8 cellular contexts compared by ENCODE assay signal in genomic region chr5:82641362-82641988, GRCh38.
A peak's percentile ranks its signal among the peaks of the same experiment; 100 is the strongest.
DNase-seq lines count a peak whose midpoint lies in the region; ATAC-seq, FAIRE-seq and TF ChIP-seq lines count a peak whose summit lies in the region.

No MANE protein-coding gene starts in this region.

- H3K9me3 ChIP-seq in A549 (no peaks in the 10 kb centered on the region), SK-N-MC (ENCODE audit: low read depth, low read length) (no peaks in the 10 kb centered on the region), lower lobe of right lung (no peaks in the 10 kb centered on the region)

- ATAC-seq in A549 (peak; percentile 90 to 93), HG02610 (IDR thresholded peaks at IDR 0.05; ENCODE audit: unreplicated experiment) (peak; percentile 78), lower lobe of right lung (peak; percentile 90 to 91)

- peak; percentile 97 for FAIRE-seq in A549 (lab: Jason Lieb, UNC)

- H3K36me3 ChIP-seq in SK-N-MC (ENCODE audit: insufficient read depth, low read length) (no peaks in the 10 kb centered on the region), lower lobe of right lung (no peaks in the 10 kb centered on the region)

- no peak for TF ChIP-seq EP300 in A549 (IDR thresholded peaks at IDR 0.05)

- intact Hi-C loops in dorsolateral prefrontal cortex (cut with DNase I) (loop anchor here (5.0 to 10.0 kb wide), 6 partner anchors 151 to 926 kb away; partner anchors contain the start of gene VCAN (in 1 of the 2)), lower lobe of right lung (cut with DNase I) (no loop called here)

- DNase-seq in A549 (ENCODE audit: low read depth in 1 of 2, low spot score in 1 of 2) (peak; percentile 69 to 76), NCI-H1092 (lab: John Stamatoyannopoulos, UW) (peak; percentile 23), SK-N-MC (ENCODE audit: low read depth, low spot score) (peak; percentile 76), dorsolateral prefrontal cortex (peak in 7 of 10 donors; percentile 22 to 73 (median 47)), lower lobe of right lung (no peak), ureter (ENCODE audit: low spot score) (peak; percentile 88)

- H3K4me3 ChIP-seq in A549 (no peak overlapping the region), SK-N-MC (no peak overlapping the region), dorsolateral prefrontal cortex (peak overlapping the region in 16 of 59 donors; percentile 2 to 38 (median 22)), lower lobe of right lung (no peak overlapping the region)

- H3K9ac ChIP-seq in SK-N-MC (ENCODE audit: insufficient read length): no peak overlapping the region

- peak; percentile 78 to 85 for TF ChIP-seq RAD21 in A549 (conservative IDR thresholded peaks at IDR 0.05 in 1 of 2, IDR thresholded peaks at IDR 0.05 in 1 of 2)

- TF ChIP-seq CTCF in A549 (IDR thresholded peaks at IDR 0.05): peak; percentile 83
- peak; percentile 61 for TF ChIP-seq CTCF in GM12872 (IDR thresholded peaks at IDR 0.05; ENCODE audit: insufficient read depth, low read depth, low read length)
- TF ChIP-seq CTCF in dorsolateral prefrontal cortex (IDR thresholded peaks at IDR 0.05 in 54 of 56, conservative IDR thresholded peaks at IDR 0.05 in 2 of 56; ENCODE audit: low read depth in 1 of 56, partially characterized antibody in 56 of 56): peak; percentile 60 to 93 (median 77)
- peak; percentile 76 for TF ChIP-seq CTCF in lower lobe of right lung (IDR thresholded peaks at IDR 0.05)

- CTCF ChIA-PET in A549 (lab: Yijun Ruan, JAX): interaction anchor here (0.6 to 2.6 kb wide), 20 partner anchors 9 to 919 kb away, joined by 3 to 11 read pairs (median 3); no protein-coding TSS in a partner anchor

- no peak for TF ChIP-seq POLR2A in A549 (IDR thresholded peaks at IDR 0.05; ENCODE audit: low read length)

- WGBS in A549 (ENCODE audit: missing lambda C conversion rate): 28% methylated on average over 3 of the region's 3 CpGs

- POLR2A ChIA-PET in A549 (lab: Yijun Ruan, JAX): interaction anchor here (1.0 to 1.3 kb wide), 2 partner anchors 436 to 832 kb away, joined by 4 to 5 read pairs; partner anchors contain the start of genes TMEM167A and XRCC4

- H3K27ac ChIP-seq in A549: 0 out of 6 replicates have a peak overlapping the region, but pooled peaks of 1 of the 2 experiments have one; percentile 5
- H3K27ac ChIP-seq in SK-N-MC: no peak overlapping the region
- H3K27ac ChIP-seq in dorsolateral prefrontal cortex: peak overlapping the region in 43 of 59 donors; percentile 16 to 77 (median 58)
- no peak overlapping the region for H3K27ac ChIP-seq in lower lobe of right lung

- no peaks in the 10 kb centered on the region for H3K27me3 ChIP-seq in dorsolateral prefrontal cortex
- H3K27me3 ChIP-seq in lower lobe of right lung (ENCODE audit: low read depth): no peaks in the 10 kb centered on the region

- no peak overlapping the region for H3K4me2 ChIP-seq in A549

- H3K4me1 ChIP-seq in A549 (peaks cover 8% of the 10 kb centered on the region; the same call in 2 of the 3 replicates), lower lobe of right lung (peaks cover 19% of the 10 kb centered on the region)

TF ChIP-seq in A549, 52 proteins besides CTCF, POLR2A, EP300 and RAD21:
- TF ChIP-seq NFE2L2 (conservative IDR thresholded peaks at IDR 0.05; ENCODE audit: low read length): no peak
- TF ChIP-seq FOSL2 (IDR thresholded peaks at IDR 0.05): no peak
- TF ChIP-seq FOSL2 (CRISPR knock-in tag; IDR thresholded peaks at IDR 0.05): no peak
- TF ChIP-seq GATA3 (IDR thresholded peaks at IDR 0.05; ENCODE audit: borderline replicate concordance): no peak
- TF ChIP-seq HEYL (CRISPR knock-in tag; IDR thresholded peaks at IDR 0.05): no peak
- no peak for TF ChIP-seq PHF8 (IDR thresholded peaks at IDR 0.05; ENCODE audit: borderline replicate concordance, low read depth)
- peak; percentile 98 to 99 for TF ChIP-seq CEBPB (IDR thresholded peaks at IDR 0.05)
- TF ChIP-seq TFCP2L1 (CRISPR knock-in tag; IDR thresholded peaks at IDR 0.05): no peak
- no peak for TF ChIP-seq ZC3H11A (IDR thresholded peaks at IDR 0.05)
- peak; percentile 86 for TF ChIP-seq SMC3 (IDR thresholded peaks at IDR 0.05)
- no peak for TF ChIP-seq ATOH8 (CRISPR knock-in tag; IDR thresholded peaks at IDR 0.05; ENCODE audit: low read depth)
- TF ChIP-seq HES2 (IDR thresholded peaks at IDR 0.05): no peak
- 0 out of 2 replicates have a peak, but pooled peaks have one; percentile 29 for TF ChIP-seq MYC (IDR thresholded peaks at IDR 0.05; ENCODE audit: borderline replicate concordance, low read length)
- TF ChIP-seq MAFK (IDR thresholded peaks at IDR 0.05; ENCODE audit: partially characterized antibody): peak; percentile 45
- TF ChIP-seq EHF (CRISPR knock-in tag; IDR thresholded peaks at IDR 0.05): no peak

Comparison
In these comparisons a context has a peak if more than half of its experiments do, and no peak if none do; other contexts are left out.
1. H3K27ac ChIP-seq: peak in dorsolateral prefrontal cortex (43 of 59); none in SK-N-MC (single experiment) and lower lobe of right lung (single experiment).
2. Peak in every context shown above with its lines, with median percentiles within 50 percentile points of each other: ATAC-seq and CTCF ChIP-seq.